ENCODE assay signal across 13 cellular contexts in the genomic region with DNA sequence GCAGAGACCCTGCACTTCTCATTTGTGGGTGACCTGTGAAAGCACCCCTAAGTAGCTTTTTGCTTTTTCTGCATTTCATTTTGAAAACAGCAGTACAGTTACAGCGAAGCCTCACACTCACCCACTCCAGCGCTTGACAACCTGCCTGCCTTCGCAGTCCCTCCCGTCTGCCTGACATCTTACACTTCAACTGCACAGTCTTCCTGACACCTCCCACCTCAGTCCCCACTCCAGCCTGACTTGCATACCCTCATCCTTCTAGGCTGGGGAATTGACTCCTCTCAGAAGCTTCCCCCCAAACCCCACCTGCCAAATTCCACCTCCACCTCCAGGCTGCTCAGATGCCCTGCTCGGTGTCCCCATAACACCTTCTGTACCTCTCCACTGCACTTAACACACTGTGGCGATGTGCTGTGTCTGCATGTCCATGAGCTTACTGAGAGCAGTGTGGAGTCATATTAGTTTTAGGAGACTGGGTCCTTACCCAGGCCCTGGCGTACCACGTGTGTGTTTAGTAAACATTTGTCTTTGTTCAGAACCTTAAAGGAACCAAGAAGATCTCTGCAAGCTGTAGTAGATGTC.
DNase-seq lines count a peak whose midpoint lies in the region; ATAC-seq and TF ChIP-seq lines count a peak whose summit lies in the region.
"Had no signal": no experiment of that assay in that cellular context is flagged by ENCODE, and none has a peak within 500 bp of the region (broad histone marks: within the 10 kb centered on the region; RNA-seq: fewer than 3 reads in every experiment).

No MANE protein-coding gene starts in this region.

- H3K36me3 ChIP-seq in BLaER1 treated with 17β-estradiol and CSF1 and Interleukin-3, amounts not matched to agents 10 nM and 100 nM: peaks cover 0 to 48% (median 8%) of the 10 kb centered on the region in 11 experiments; a peak in 13 of 22 replicates
- H3K36me3 ChIP-seq in IMR-90 (ENCODE audit: control insufficient read depth, insufficient read depth, low read length) (no peaks in the 10 kb centered on the region), neuronal stem cell (replicated peaks in 1 of 2; ENCODE audit: control insufficient read depth in 2 of 2, insufficient read depth in 2 of 2, low read length in 2 of 2) (no peaks in the 10 kb centered on the region)
- H3K36me3 ChIP-seq: Peyer's patch had no signal

- in situ Hi-C loops in IMR-90 (cut with MboI; ENCODE audit: low sequenced_read_pairs): no loop called here

- H3K14ac ChIP-seq in IMR-90 (replicated peaks; ENCODE audit: low read depth, low read length) (no peak overlapping the region), neuronal stem cell (ENCODE audit: low read length) (no peak overlapping the region)

- H3K9me3 Mint-ChIP-seq in activated naive CD8-positive, alpha-beta T cell (ENCODE audit: low read depth): no peaks in the 10 kb centered on the region

- peak overlapping the region; percentile 98; the same call in 2 of the 3 replicates for H2BK15ac ChIP-seq in IMR-90 (ENCODE audit: low read depth, low read length)
- no peak overlapping the region for H2BK15ac ChIP-seq in neuronal stem cell (ENCODE audit: low read length)

- no peak for TF ChIP-seq CTCF in IMR-90 (conservative IDR thresholded peaks at IDR 0.05; ENCODE audit: low read depth, low read length)

- no peak overlapping the region for H2BK5ac ChIP-seq in IMR-90 (ENCODE audit: low read depth, low read length, poor library complexity, severe bottlenecking)
- H2BK5ac ChIP-seq in neuronal stem cell (ENCODE audit: low read length): no peak overlapping the region

- peaks cover 25% of the 10 kb centered on the region for H3K9me1 ChIP-seq in IMR-90 (ENCODE audit: insufficient read depth, low read length)

- H3K18ac ChIP-seq in IMR-90 (ENCODE audit: low read depth, low read length) (no peak overlapping the region), neuronal stem cell (ENCODE audit: low read length) (peak overlapping the region; percentile 29)

- intact Hi-C loops in IMR-90 (cut with micrococcal nuclease): no loop called here

- H3K56ac ChIP-seq in IMR-90 (ENCODE audit: extremely low read depth, insufficient read depth, low read length): no peak overlapping the region

- H3K4ac ChIP-seq in IMR-90 (ENCODE audit: low read depth, low read length): peak overlapping the region; percentile 3; the same call in 1 of the 2 replicates
- H3K4ac ChIP-seq in neuronal stem cell (ENCODE audit: low read length): no peak overlapping the region

- CTCF ChIA-PET in IMR-90 (lab: Yijun Ruan, JAX): no interaction called here

- H4K8ac ChIP-seq in IMR-90 (ENCODE audit: low read depth in 2 of 2, low read length in 2 of 2): 0 out of 4 replicates have a peak overlapping the region, but pooled peaks of 1 of the 2 experiments have one; percentile 4
- H4K8ac ChIP-seq in neuronal stem cell (ENCODE audit: low read depth, low read length): no peak overlapping the region

- peak overlapping the region; percentile 65 for H3K4me3 Mint-ChIP-seq in activated naive CD8-positive, alpha-beta T cell

- no peak for DNase-seq in IMR-90
- DNase-seq in neuronal stem cell (ENCODE audit: low spot score): no peak
- no peak for DNase-seq in SKM-1 treated with dmso at 0.1 percent for 144 hours (lab: John Stamatoyannopoulos, UW; ENCODE audit: unreplicated experiment)
- no peak for DNase-seq in NCI-H774 (lab: John Stamatoyannopoulos, UW)
- DNase-seq: NCI-H2171; stimulated activated CD4-positive, alpha-beta T cell treated with anti-CD3 and anti-CD28 coated beads, Interleukin-2, amount 100 ng/mL, for 48 hours; stimulated activated naive CD4-positive, alpha-beta T cell treated with Interleukin-2 at 50 U/mL for 16 hours; T-helper 9 cell had no signal

- no peak for TF ChIP-seq RAD21 in IMR-90 (IDR thresholded peaks at IDR 0.05; ENCODE audit: low read length)

- H3K79me1 ChIP-seq in IMR-90 (ENCODE audit: low read depth in 1 of 2, low read length in 2 of 2) (peaks cover 0 to 26% of the 10 kb centered on the region in 2 experiments; a peak in 3 of 4 replicates), neuronal stem cell (ENCODE audit: low read depth, low read length) (no peaks in the 10 kb centered on the region)

- H3K9me3 ChIP-seq in BLaER1 treated with 17β-estradiol and CSF1 and Interleukin-3, amounts not matched to agents 10 nM and 100 nM (replicated peaks in 1 of 11): no peaks in the 10 kb centered on the region
- H3K9me3 ChIP-seq in IMR-90 (ENCODE audit: control insufficient read depth, insufficient read depth, low read length) (no peaks in the 10 kb centered on the region), neuronal stem cell (replicated peaks in 1 of 2; ENCODE audit: control insufficient read depth in 2 of 2, insufficient read depth in 1 of 2, low read depth in 1 of 2, low read length in 2 of 2) (no peaks in the 10 kb centered on the region)
- H3K9me3 ChIP-seq: Peyer's patch had no signal

- H3K27me3 ChIP-seq in BLaER1 treated with 17β-estradiol and CSF1 and Interleukin-3, amounts not matched to agents 10 nM and 100 nM: no peaks in the 10 kb centered on the region
- H3K27me3 ChIP-seq in IMR-90 (ENCODE audit: control insufficient read depth, insufficient read depth, low read length) (no peaks in the 10 kb centered on the region), neuronal stem cell (ENCODE audit: control insufficient read depth in 3 of 3, insufficient read depth in 3 of 3, low read depth in 1 of 3, low read length in 3 of 3) (peaks cover 0 to 2% (median 0%) of the 10 kb centered on the region in 3 experiments)
- H3K27me3 ChIP-seq: Peyer's patch had no signal

- peak overlapping the region; percentile 40; the same call in 1 of the 2 replicates for H2BK20ac ChIP-seq in IMR-90 (ENCODE audit: low read depth, low read length)

- peak overlapping the region; percentile 34 to 100 (median 100); a peak in 21 of 22 replicates for H3K27ac ChIP-seq in BLaER1 treated with 17β-estradiol and CSF1 and Interleukin-3, amounts not matched to agents 10 nM and 100 nM
- H3K27ac ChIP-seq in IMR-90 (ENCODE audit: insufficient read depth, low read length) (no peak overlapping the region; the same call in 1 of the 2 replicates), neuronal stem cell (replicated peaks; ENCODE audit: low read length) (no peak overlapping the region)

- H3K4me3 ChIP-seq in BLaER1 treated with 17β-estradiol and CSF1 and Interleukin-3, amounts not matched to agents 10 nM and 100 nM: no peak overlapping the region
- H3K4me3 ChIP-seq in IMR-90 (ENCODE audit: insufficient read depth, low read depth, low read length) (no peak overlapping the region), neuronal stem cell (ENCODE audit: low read length in 2 of 2) (no peak overlapping the region)
- H3K4me3 ChIP-seq: Peyer's patch had no signal

- ATAC-seq in IMR-90 (ENCODE audit: low read depth): no peak
- ATAC-seq in GM19397 (IDR thresholded peaks at IDR 0.05; ENCODE audit: unreplicated experiment): no peak
- no peak for ATAC-seq in GM19452 (IDR thresholded peaks at IDR 0.05; ENCODE audit: unreplicated experiment)

- H3K9ac ChIP-seq in BLaER1 treated with 17β-estradiol and CSF1 and Interleukin-3, amounts not matched to agents 10 nM and 100 nM: peak overlapping the region in 10 of 11 experiments; percentile 8 to 93 (median 62); a peak in 11 of 22 replicates
- no peak overlapping the region for H3K9ac ChIP-seq in IMR-90 (ENCODE audit: low read depth, low read length)
- H3K9ac ChIP-seq in neuronal stem cell (ENCODE audit: low read depth, low read length, poor library complexity): no peak overlapping the region

- H2BK12ac ChIP-seq in neuronal stem cell (ENCODE audit: low read length): no peak overlapping the region

- no peak overlapping the region for H2AK9ac ChIP-seq in IMR-90 (replicated peaks; ENCODE audit: low read depth, low read length, poor library complexity)

- peak overlapping the region; percentile 97 for H3K27ac Mint-ChIP-seq in activated naive CD8-positive, alpha-beta T cell

- peaks cover 95% of the 10 kb centered on the region for H3K4me1 Mint-ChIP-seq in activated naive CD8-positive, alpha-beta T cell (ENCODE audit: low read depth)

- no peak for TF ChIP-seq POLR2A in IMR-90 (IDR thresholded peaks at IDR 0.05; ENCODE audit: low read depth, low read length)

- H4K91ac ChIP-seq in IMR-90 (ENCODE audit: insufficient read depth, low read depth, low read length) (peak overlapping the region; percentile 30; the same call in 1 of the 2 replicates), neuronal stem cell (ENCODE audit: low read depth, low read length, poor library complexity) (no peak overlapping the region)

- H4K5ac ChIP-seq in IMR-90 (ENCODE audit: low read depth, low read length): no peak overlapping the region; the same call in 1 of the 2 replicates

- peak overlapping the region; percentile 76 to 94 (median 87) for H3K4me2 ChIP-seq in BLaER1 treated with 17β-estradiol and CSF1 and Interleukin-3, amounts not matched to agents 10 nM and 100 nM
- H3K4me2 ChIP-seq in IMR-90 (ENCODE audit: low read depth, low read length) (no peak overlapping the region), neuronal stem cell (ENCODE audit: insufficient read depth, low read length, poor library complexity, severe bottlenecking) (no peak overlapping the region)

- dilution Hi-C loops in IMR-90 (cut with HindIII; ENCODE audit: low sequenced_read_pairs, unreplicated experiment): no loop called here

- peak overlapping the region; percentile 71; the same call in 1 of the 2 replicates for H2AK5ac ChIP-seq in IMR-90 (ENCODE audit: low read depth, low read length)
- no peak overlapping the region for H2AK5ac ChIP-seq in neuronal stem cell (ENCODE audit: low read depth, low read length)

- no peak overlapping the region for H3K23ac ChIP-seq in IMR-90 (ENCODE audit: low read depth, low read length)
- H3K23ac ChIP-seq in neuronal stem cell (ENCODE audit: low read depth, low read length, poor library complexity): no peak overlapping the region

- no TSS peak for BruUV-seq in IMR-90 (replicated peaks; lab: Mats Ljungman, UMichigan)

- peaks cover 9% of the 10 kb centered on the region for H3K36me3 Mint-ChIP-seq in activated naive CD8-positive, alpha-beta T cell

- POLR2A ChIA-PET in IMR-90 (lab: Charles Lee; ENCODE audit: unreplicated experiment): no interaction called here

- H2AFZ ChIP-seq in IMR-90 (replicated peaks; ENCODE audit: low read length, poor library complexity) (no peak overlapping the region), neuronal stem cell (ENCODE audit: low read length) (no peak overlapping the region)

- H4K20me1 ChIP-seq in BLaER1 treated with 17β-estradiol and CSF1 and Interleukin-3, amounts not matched to agents 10 nM and 100 nM: no peaks in the 10 kb centered on the region
- no peaks in the 10 kb centered on the region for H4K20me1 ChIP-seq in IMR-90 (ENCODE audit: insufficient read depth, low read length)

- 83% methylated on average over 6 of the region's 8 CpGs; no CpG with 5 or more reads in 1 of the 2 experiments for WGBS in IMR-90 (ENCODE audit: extremely low coverage in 2 of 2, insufficient read length in 1 of 2), 2 experiments
- WGBS in neuronal stem cell (ENCODE audit: extremely low coverage in 2 of 2, insufficient read length in 2 of 2, insufficient replicate concordance in 1 of 2), 2 donors: no CpG with 5 or more reads among the region's 8 CpGs

- H2BK120ac ChIP-seq in IMR-90 (ENCODE audit: low read depth, low read length) (0 out of 2 replicates have a peak overlapping the region, but pooled peaks have one; percentile 27), neuronal stem cell (ENCODE audit: low read depth, low read length) (no peak overlapping the region)

- H3K4me1 ChIP-seq in BLaER1 treated with 17β-estradiol and CSF1 and Interleukin-3, amounts not matched to agents 10 nM and 100 nM: peaks cover 50 to 89% (median 58%) of the 10 kb centered on the region in 10 experiments
- peaks cover 30% of the 10 kb centered on the region for H3K4me1 ChIP-seq in IMR-90 (ENCODE audit: control insufficient read depth, insufficient read depth, low read length)
- peaks cover 4 to 5% of the 10 kb centered on the region in 2 donors for H3K4me1 ChIP-seq in neuronal stem cell (ENCODE audit: control insufficient read depth in 2 of 2, insufficient read depth in 1 of 2, low read depth in 1 of 2, low read length in 2 of 2)

- no peaks in the 10 kb centered on the region for H3K27me3 Mint-ChIP-seq in activated naive CD8-positive, alpha-beta T cell

Comparison
In these comparisons a context has a peak if more than half of its experiments do, and no peak if none do; other contexts are left out.
1. H3K27ac ChIP-seq: peak in BLaER1 treated with 17β-estradiol and CSF1 and Interleukin-3, amounts not matched to agents 10 nM and 100 nM (11 of 11); none in IMR-90 (single experiment) and neuronal stem cell (single experiment).
2. H3K4me2 ChIP-seq: peak in BLaER1 treated with 17β-estradiol and CSF1 and Interleukin-3, amounts not matched to agents 10 nM and 100 nM (11 of 11); none in IMR-90 (single experiment) and neuronal stem cell (single experiment).
3. H3K9ac ChIP-seq: peak in BLaER1 treated with 17β-estradiol and CSF1 and Interleukin-3, amounts not matched to agents 10 nM and 100 nM (10 of 11); none in IMR-90 (single experiment) and neuronal stem cell (single experiment).